16 cellular contexts compared by ENCODE assay signal in genomic region chr12:125564753-125565152, GRCh38.
"Had no signal": no experiment of that assay in that cellular context is flagged by ENCODE, and none has a peak within 500 bp of the region (broad histone marks: within the 10 kb centered on the region; RNA-seq: fewer than 3 reads in every experiment).

No MANE protein-coding gene starts in this region.

- DNase-seq: cortex of kidney; effector memory CD4-positive, alpha-beta T cell; heart left ventricle; hippocampal formation; kidney glomerular epithelial cell; mesendoderm; naive thymus-derived CD4-positive, alpha-beta T cell; nephron progenitor cell; posterior cingulate gyrus; right cardiac atrium; small intestine; stimulated activated CD4-positive, alpha-beta T cell treated with anti-CD3 and anti-CD28 coated beads, Interleukin-12 subunit alpha, Interleukin-12 subunit beta, amount 100 ng/mL, for 4 hours; stimulated activated naive CD4-positive, alpha-beta T cell treated with Interleukin-2 at 50 U/mL for 16 hours; tibial artery; uterus had no signal

- ATAC-seq: esophagus mucosa; heart left ventricle; naive thymus-derived CD4-positive, alpha-beta T cell; right cardiac atrium had no signal
